ENCODE assay signal across 27 cellular contexts in genomic region chr4:69116645-69117321, GRCh38. TPM values are rescaled to one million over a fixed set of nuclear protein-coding genes. Genes with fewer than 3 reads are reported as not detected.
DNase-seq lines count a peak whose midpoint lies in the region; ATAC-seq, FAIRE-seq and TF ChIP-seq lines count a peak whose summit lies in the region.
"Had no signal": no experiment of that assay in that cellular context is flagged by ENCODE, and none has a peak within 500 bp of the region (broad histone marks: within the 10 kb centered on the region; RNA-seq: fewer than 3 reads in every experiment).

No MANE protein-coding gene starts in this region.

- H3K36me3 Mint-ChIP-seq in Caco-2 (ENCODE audit: insufficient read depth, unreplicated experiment) (no peaks in the 10 kb centered on the region), T-cell (no peaks in the 10 kb centered on the region)
- H3K36me3 Mint-ChIP-seq: activated naive CD8-positive, alpha-beta T cell treated with anti-CD3 and anti-CD28 coated beads for 36 hours; CD8-positive, alpha-beta T cell; memory B cell; natural killer cell treated with Interleukin-12 subunit alpha and Interleukin-12 subunit beta and Interleukin-15 and Interleukin-18, amount 100 ng/mL, for 72 hours had no signal

- H3K4me1 Mint-ChIP-seq in Caco-2 (ENCODE audit: low read depth, unreplicated experiment) (peaks cover 6% of the 10 kb centered on the region), T-cell (no peaks in the 10 kb centered on the region)
- H3K4me1 Mint-ChIP-seq: activated naive CD8-positive, alpha-beta T cell treated with anti-CD3 and anti-CD28 coated beads for 36 hours; memory B cell had no signal

- H3K9me3 Mint-ChIP-seq in Caco-2 (ENCODE audit: unreplicated experiment) = no peaks in the 10 kb centered on the region
- peaks cover 3 to 10% (median 3%) of the 10 kb centered on the region in 3 donors for H3K9me3 Mint-ChIP-seq in T-cell
- H3K9me3 Mint-ChIP-seq: activated naive CD8-positive, alpha-beta T cell treated with anti-CD3 and anti-CD28 coated beads for 36 hours; activated T-helper 2 cell treated with anti-CD3 and anti-CD28 coated beads, Interferon-gamma antibody, Interleukin-2, Interleukin-4, amounts not matched to agents 10 μg/mL and 5 μg/mL and 100 μg/mL, durations not matched to agents 14 hours and 24 hours and 36 hours; CD8-positive, alpha-beta T cell; dendritic cell treated with granulocyte-macrophage colony-stimulating factor and Interleukin-4, amounts not matched to agents 40 ng/mL and 50 ng/mL, for 4 days had no signal

- no peaks in the 10 kb centered on the region for H3K27me3 Mint-ChIP-seq in Caco-2 (ENCODE audit: insufficient read depth, unreplicated experiment)
- H3K27me3 Mint-ChIP-seq in T-cell = no peaks in the 10 kb centered on the region
- H3K27me3 Mint-ChIP-seq: dendritic cell treated with granulocyte-macrophage colony-stimulating factor and Interleukin-4, amounts not matched to agents 40 ng/mL and 50 ng/mL, for 4 days; memory B cell; natural killer cell treated with Interleukin-12 subunit alpha and Interleukin-12 subunit beta and Interleukin-15 and Interleukin-18, amount 100 ng/mL, for 72 hours had no signal

- no peak overlapping the region for H3K4me2 ChIP-seq in endothelial cell of umbilical vein (ENCODE audit: insufficient read depth, low read length)

- POLR2A ChIA-PET in Caco-2 (lab: Charles Lee) (no interaction called here), endothelial cell of umbilical vein (lab: Charles Lee) (no interaction called here), T-cell (lab: Charles Lee) (no interaction called here)

- no peaks in the 10 kb centered on the region for H3K27me3 ChIP-seq in Caco-2 (replicated peaks; ENCODE audit: control insufficient read depth, insufficient read depth, low read length)
- no peaks in the 10 kb centered on the region for H3K27me3 ChIP-seq in endothelial cell of umbilical vein (ENCODE audit: control insufficient read depth in 2 of 2, insufficient read depth in 2 of 2, low read length in 2 of 2)
- no peaks in the 10 kb centered on the region for H3K27me3 ChIP-seq in mucosa of stomach (ENCODE audit: control insufficient read depth, insufficient read depth, low read length)
- H3K27me3 ChIP-seq: heart left ventricle, MG63, upper lobe of left lung had no signal

- no peaks in the 10 kb centered on the region for H3K9me1 ChIP-seq in endothelial cell of umbilical vein (replicated peaks; ENCODE audit: control insufficient read depth, extremely low read depth, insufficient read depth, low read length)

- no peak for ATAC-seq in T-cell (replicated peaks in 1 of 4)
- no peak for ATAC-seq in HG02852 (IDR thresholded peaks at IDR 0.05; ENCODE audit: unreplicated experiment)
- ATAC-seq: CD8-positive, alpha-beta T cell; heart left ventricle; natural killer cell treated with Interleukin-12 subunit alpha and Interleukin-12 subunit beta and Interleukin-15 and Interleukin-18, amount 100 ng/mL, for 72 hours had no signal

- H4K20me1 ChIP-seq in endothelial cell of umbilical vein (replicated peaks; ENCODE audit: control insufficient read depth, extremely low read depth, insufficient read depth, low read length) = no peaks in the 10 kb centered on the region

- CTCF ChIA-PET in Caco-2 (lab: Charles Lee) (no interaction called here), endothelial cell of umbilical vein (lab: Charles Lee) (no interaction called here), T-cell (lab: Charles Lee) (no interaction called here)

- intact Hi-C loops in Caco-2 (cut with micrococcal nuclease; ENCODE audit: unreplicated experiment) (no loop called here), endothelial cell of umbilical vein (cut with micrococcal nuclease) (no loop called here)

- TF ChIP-seq CTCF in Caco-2 (IDR thresholded peaks at IDR 0.05; ENCODE audit: insufficient read depth in 1 of 2, low read depth in 1 of 2, low read length in 1 of 2, severe bottlenecking in 1 of 2, unreplicated experiment in 1 of 2) (no peak), endothelial cell of umbilical vein (IDR thresholded peaks at IDR 0.05; ENCODE audit: extremely low read depth in 1 of 2, insufficient read depth in 1 of 2, low read depth in 1 of 2, low read length in 2 of 2) (no peak)

- H3K4me1 ChIP-seq in Caco-2 (peaks cover 12% of the 10 kb centered on the region; the same call in 1 of the 2 replicates), endothelial cell of umbilical vein (ENCODE audit: control insufficient read depth, extremely low read depth, insufficient read depth, low read length) (no peaks in the 10 kb centered on the region), mucosa of stomach (ENCODE audit: control insufficient read depth, insufficient read depth, low read length) (no peaks in the 10 kb centered on the region)
- H3K4me1 ChIP-seq: heart left ventricle, upper lobe of left lung had no signal

- peak overlapping the region; percentile 3 for H3K4me3 Mint-ChIP-seq in Caco-2 (ENCODE audit: unreplicated experiment)
- no peak overlapping the region for H3K4me3 Mint-ChIP-seq in T-cell
- H3K4me3 Mint-ChIP-seq: activated naive CD8-positive, alpha-beta T cell treated with anti-CD3 and anti-CD28 coated beads for 36 hours; CD8-positive, alpha-beta T cell; dendritic cell treated with granulocyte-macrophage colony-stimulating factor and Interleukin-4, amounts not matched to agents 40 ng/mL and 50 ng/mL, for 4 days; memory B cell; natural killer cell treated with Interleukin-12 subunit alpha and Interleukin-12 subunit beta and Interleukin-15 and Interleukin-18, amount 100 ng/mL, for 72 hours had no signal

- H3K79me2 ChIP-seq in endothelial cell of umbilical vein (ENCODE audit: control insufficient read depth, insufficient read depth, low read length) = no peaks in the 10 kb centered on the region

- no peak for FAIRE-seq in endothelial cell of umbilical vein (lab: Jason Lieb, UNC)
- FAIRE-seq: astrocyte had no signal

- no peak for TF ChIP-seq POLR2A in endothelial cell of umbilical vein (IDR thresholded peaks at IDR 0.05; ENCODE audit: low read depth, low read length)

- H3K9me3 ChIP-seq in Caco-2 = no peaks in the 10 kb centered on the region
- no peaks in the 10 kb centered on the region for H3K9me3 ChIP-seq in endothelial cell of umbilical vein (replicated peaks; ENCODE audit: control insufficient read depth, insufficient read depth, low read length)
- H3K9me3 ChIP-seq in mucosa of stomach (ENCODE audit: control insufficient read depth, low read length) = no peaks in the 10 kb centered on the region
- H3K9me3 ChIP-seq: heart left ventricle, MG63, upper lobe of left lung had no signal

- H3K27ac ChIP-seq in endothelial cell of umbilical vein (ENCODE audit: insufficient read depth, low read depth, low read length) = no peak overlapping the region
- H3K27ac ChIP-seq: heart left ventricle, upper lobe of left lung had no signal

- H3K4me3 ChIP-seq in Caco-2 (ENCODE audit: low read depth, low read length) = no peak overlapping the region
- no peak overlapping the region for H3K4me3 ChIP-seq in endothelial cell of umbilical vein (replicated peaks in 1 of 3; ENCODE audit: insufficient read depth in 1 of 3, low read depth in 1 of 3, low read length in 3 of 3)
- H3K4me3 ChIP-seq in mucosa of stomach (ENCODE audit: low read length) = no peak overlapping the region
- H3K4me3 ChIP-seq: heart left ventricle, MG63, upper lobe of left lung had no signal

- H2AFZ ChIP-seq in endothelial cell of umbilical vein (ENCODE audit: low read depth, low read length) = no peak overlapping the region

- dilution Hi-C loops in endothelial cell of umbilical vein (cut with MboI; ENCODE audit: extremely low pct_ligation_motif_present, low sequenced_read_pairs) = no loop called here

- H3K36me3 ChIP-seq in Caco-2 (ENCODE audit: control insufficient read depth, insufficient read depth, low read length) (no peaks in the 10 kb centered on the region), endothelial cell of umbilical vein (ENCODE audit: control insufficient read depth in 2 of 2, extremely low read depth in 1 of 2, insufficient read depth in 2 of 2, low read length in 2 of 2) (no peaks in the 10 kb centered on the region), mucosa of stomach (ENCODE audit: control insufficient read depth, insufficient read depth, low read length) (no peaks in the 10 kb centered on the region)
- H3K36me3 ChIP-seq: heart left ventricle, MG63, upper lobe of left lung had no signal

- BruUV-seq in Caco-2 (replicated peaks; lab: Mats Ljungman, UMichigan) (no TSS peak), endothelial cell of umbilical vein (replicated peaks; lab: Mats Ljungman, UMichigan) (no TSS peak)

- DNase-seq in Caco-2 = no peak
- peak; percentile 2 for DNase-seq in OCI-M2 (lab: John Stamatoyannopoulos, UW; ENCODE audit: unreplicated experiment)
- DNase-seq in endothelial cell of umbilical vein (ENCODE audit: low read depth, low spot score) = peak; percentile 44
- DNase-seq in T-cell = no peak
- DNase-seq in kidney glomerular epithelial cell (lab: John Stamatoyannopoulos, UW) = no peak
- no peak for DNase-seq in activated T-cell treated with anti-CD3 and anti-CD28 coated beads, Interleukin-2, amount 50 U/mL, for 48 hours
- DNase-seq: activated CD4-positive, alpha-beta T cell treated with anti-CD3 and anti-CD28 coated beads, Interleukin-2, amount 50 U/mL, for 48 hours; activated CD8-positive, alpha-beta memory T cell treated with anti-CD3 and anti-CD28 coated beads, Interleukin-2, amount 50 U/mL, for 4 hours; activated naive CD8-positive, alpha-beta T cell treated with anti-CD3 and anti-CD28 coated beads for 36 hours; AML-193; caudate nucleus; CD8-positive, alpha-beta T cell; HCEC 1CT; heart left ventricle; MG63; NCI-H2029 treated with DMSO at 0.1 percent for 48 hours; NCI-H345; NCI-H748 treated with DMSO at 0.1 percent for 48 hours; posterior cingulate gyrus; upper lobe of left lung had no signal

- H3K27ac Mint-ChIP-seq in Caco-2 (ENCODE audit: unreplicated experiment) (peak overlapping the region; percentile 1), T-cell (no peak overlapping the region)
- H3K27ac Mint-ChIP-seq: activated naive CD8-positive, alpha-beta T cell treated with anti-CD3 and anti-CD28 coated beads for 36 hours; activated T-helper 2 cell treated with anti-CD3 and anti-CD28 coated beads, Interferon-gamma antibody, Interleukin-2, Interleukin-4, amounts not matched to agents 10 μg/mL and 5 μg/mL and 100 μg/mL, durations not matched to agents 14 hours and 24 hours and 36 hours; CD8-positive, alpha-beta T cell; dendritic cell treated with granulocyte-macrophage colony-stimulating factor and Interleukin-4, amounts not matched to agents 40 ng/mL and 50 ng/mL, for 4 days; memory B cell; natural killer cell treated with Interleukin-12 subunit alpha and Interleukin-12 subunit beta and Interleukin-15 and Interleukin-18, amount 100 ng/mL, for 72 hours had no signal

- no peak overlapping the region for H3K9ac ChIP-seq in endothelial cell of umbilical vein (replicated peaks; ENCODE audit: extremely low read depth, insufficient read depth, low read length)
- H3K9ac ChIP-seq in mucosa of stomach (ENCODE audit: low read length) = peak overlapping the region; percentile 54

RNA-seq across cellular contexts. Expression of gene UGT2B7, which starts 20.5 kb away (rescaled TPM):
- total RNA-seq in Caco-2 (2022) = 1.7 and 3.0 TPM in 2 replicates
- not detected in 2 replicates for total RNA-seq in endothelial cell of umbilical vein
- not detected in 2 replicates for polyA plus RNA-seq in endothelial cell of umbilical vein
- polyA plus RNA-seq in endothelial cell of umbilical vein (2011; cell fraction: cytosol; rRNA removed) = not detected in 2 replicates
- polyA plus RNA-seq in endothelial cell of umbilical vein (2011; cell fraction: nucleus; rRNA removed) = not detected in 2 replicates
- polyA plus RNA-seq in endothelial cell of umbilical vein (2012) = not detected in 2 replicates
- not detected in 2 replicates for polyA minus RNA-seq in endothelial cell of umbilical vein
- polyA minus RNA-seq in endothelial cell of umbilical vein (2011; cell fraction: cytosol; rRNA and poly(A)+ RNA removed) = not detected
- not detected in 2 replicates for polyA minus RNA-seq in endothelial cell of umbilical vein (2011; cell fraction: nucleus; rRNA and poly(A)+ RNA removed)
- total RNA-seq in T-cell = under 1 TPM in 1 of 5 donors, not detected in 4; 0.23 TPM
- total RNA-seq: activated naive CD8-positive, alpha-beta T cell treated with anti-CD3 and anti-CD28 coated beads for 36 hours; activated T-helper 2 cell treated with anti-CD3 and anti-CD28 coated beads, Interferon-gamma antibody, Interleukin-2, Interleukin-4, amounts not matched to agents 10 μg/mL and 5 μg/mL and 100 μg/mL, durations not matched to agents 14 hours and 24 hours and 36 hours; CD8-positive, alpha-beta T cell; heart left ventricle; natural killer cell treated with Interleukin-12 subunit alpha and Interleukin-12 subunit beta and Interleukin-15 and Interleukin-18, amount 100 ng/mL, for 72 hours had no signal
- polyA plus RNA-seq: heart left ventricle had no signal

Comparison
In these comparisons a context has a peak if more than half of its experiments do, and no peak if none do; other contexts are left out.
1. DNase-seq: peak in OCI-M2 (single experiment) and endothelial cell of umbilical vein (single experiment); none in Caco-2 (0 of 2), T-cell (0 of 34), kidney glomerular epithelial cell (single experiment) and activated T-cell treated with anti-CD3 and anti-CD28 coated beads, Interleukin-2, amount 50 U/mL, for 48 hours (0 of 2).